8 cellular contexts compared by ENCODE assay signal in genomic region chr18:46250084-46250811, GRCh38.
A peak's percentile ranks its signal among the peaks of the same experiment; 100 is the strongest.
DNase-seq lines count a peak whose midpoint lies in the region; ATAC-seq and TF ChIP-seq lines count a peak whose summit lies in the region.

No MANE protein-coding gene starts in this region.

- TF ChIP-seq CTCF in fibroblast of pulmonary artery (IDR thresholded peaks at IDR 0.05; ENCODE audit: low read length, missing control alignments) = no peak

- H3K27ac Mint-ChIP-seq in activated CD4-positive, alpha-beta memory T cell treated with anti-CD3 and anti-CD28 coated beads, Interleukin-2, amount 10 ng/mL, durations not matched to agents 7 days and 5 days = peak overlapping the region; percentile 96

- H3K4me3 ChIP-seq in fibroblast of pulmonary artery (replicated peaks; ENCODE audit: low read depth, low read length) = peak overlapping the region; percentile 11

- H3K36me3 Mint-ChIP-seq in activated CD4-positive, alpha-beta memory T cell treated with anti-CD3 and anti-CD28 coated beads, Interleukin-2, amount 10 ng/mL, durations not matched to agents 7 days and 5 days (ENCODE audit: low read depth) = peaks cover 64% of the 10 kb centered on the region

- H3K4me3 Mint-ChIP-seq in activated CD4-positive, alpha-beta memory T cell treated with anti-CD3 and anti-CD28 coated beads, Interleukin-2, amount 10 ng/mL, durations not matched to agents 7 days and 5 days = peak overlapping the region; percentile 76

- no peaks in the 10 kb centered on the region for H3K27me3 Mint-ChIP-seq in activated CD4-positive, alpha-beta memory T cell treated with anti-CD3 and anti-CD28 coated beads, Interleukin-2, amount 10 ng/mL, durations not matched to agents 7 days and 5 days

- CTCF ChIA-PET in activated CD4-positive, alpha-beta memory T cell treated with anti-CD3 and anti-CD28 coated beads, Interleukin-2, amount 10 ng/mL, durations not matched to agents 7 days and 5 days (lab: Charles Lee) = interaction anchor here (0.7 to 4.2 kb wide), 8 partner anchors 9 to 101 kb away, joined by 3 to 30 read pairs (median 3); a partner anchor contains a TSS

- peak; percentile 99 for ATAC-seq in HG02798 (IDR thresholded peaks at IDR 0.05; ENCODE audit: poor library complexity, unreplicated experiment)

- POLR2A ChIA-PET in activated CD4-positive, alpha-beta memory T cell treated with anti-CD3 and anti-CD28 coated beads, Interleukin-2, amount 10 ng/mL, durations not matched to agents 7 days and 5 days (lab: Charles Lee) = interaction anchor here (0.9 to 2.7 kb wide), 17 partner anchors 10 to 584 kb away, joined by 3 to 15 read pairs (median 4); partner anchors contain the start of gene HAUS1

- peaks cover 2% of the 10 kb centered on the region for H3K9me3 Mint-ChIP-seq in activated CD4-positive, alpha-beta memory T cell treated with anti-CD3 and anti-CD28 coated beads, Interleukin-2, amount 10 ng/mL, durations not matched to agents 7 days and 5 days

- peaks cover 56% of the 10 kb centered on the region for H3K4me1 Mint-ChIP-seq in activated CD4-positive, alpha-beta memory T cell treated with anti-CD3 and anti-CD28 coated beads, Interleukin-2, amount 10 ng/mL, durations not matched to agents 7 days and 5 days

- DNase-seq in NCI-H748 (lab: John Stamatoyannopoulos, UW; ENCODE audit: unreplicated experiment) = peak; percentile 33
- DNase-seq in NCI-H748 treated with DMSO at 0.1 percent for 48 hours (lab: John Stamatoyannopoulos, UW) = no peak
- peak; percentile 67 for DNase-seq in NCI-H2029 treated with DMSO at 0.1 percent for 48 hours (lab: John Stamatoyannopoulos, UW)
- DNase-seq in activated CD4-positive, alpha-beta memory T cell treated with anti-CD3 and anti-CD28 coated beads, Interleukin-2, amount 10 ng/mL, durations not matched to agents 7 days and 5 days = peak; percentile 65
- peak; percentile 94 for DNase-seq in fibroblast of pulmonary artery (ENCODE audit: low read depth)
- DNase-seq in putamen (ENCODE audit: low spot score) = peak; percentile 21
- no peak for DNase-seq in SHP77 (lab: John Stamatoyannopoulos, UW)

Comparison
In these comparisons a context has a peak if more than half of its experiments do, and no peak if none do; other contexts are left out.
1. DNase-seq: peak in NCI-H748 (single experiment), NCI-H2029 treated with DMSO at 0.1 percent for 48 hours (single experiment), activated CD4-positive, alpha-beta memory T cell treated with anti-CD3 and anti-CD28 coated beads, Interleukin-2, amount 10 ng/mL, durations not matched to agents 7 days and 5 days (single experiment), fibroblast of pulmonary artery (single experiment) and putamen (single experiment); none in NCI-H748 treated with DMSO at 0.1 percent for 48 hours (single experiment) and SHP77 (0 of 2).